In the genomic region with DNA sequence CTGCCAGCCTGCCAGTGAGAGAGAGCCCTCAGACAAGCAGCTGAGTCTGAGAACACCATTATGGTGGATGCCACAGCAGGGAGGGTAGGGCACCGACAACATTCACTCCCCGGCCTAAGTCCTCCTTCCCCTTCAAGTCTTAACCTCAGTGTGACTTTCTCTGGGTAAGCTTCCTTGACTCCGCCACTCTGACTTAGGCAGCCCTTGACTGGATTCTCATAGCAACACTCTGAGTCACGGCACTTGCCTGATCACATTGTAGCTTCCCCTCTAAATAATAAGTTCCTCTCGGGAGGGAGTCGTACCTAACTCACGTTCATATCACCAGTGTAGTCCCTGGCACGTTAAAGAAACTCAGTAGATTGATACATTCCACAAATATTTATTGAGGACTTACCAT, we compare ENCODE assay signal across 1 cellular context.
TF ChIP-seq lines count a peak whose summit lies in the region.

No MANE protein-coding gene starts in this region.

TF ChIP-seq in IMR-90, 13 proteins besides CTCF, POLR2A, EP300 and RAD21:
- TF ChIP-seq BHLHE40 (IDR thresholded peaks at IDR 0.05; ENCODE audit: low read depth, low read length) = no peak
- TF ChIP-seq CEBPB (IDR thresholded peaks at IDR 0.05; ENCODE audit: low read depth, low read length) = no peak
- TF ChIP-seq RFX5 (IDR thresholded peaks at IDR 0.05; ENCODE audit: low read depth, low read length) = no peak
- TF ChIP-seq RCOR1 (IDR thresholded peaks at IDR 0.05; ENCODE audit: insufficient replicate concordance, low read length) = no peak
- TF ChIP-seq MXI1 (IDR thresholded peaks at IDR 0.05; ENCODE audit: borderline replicate concordance, low read depth, low read length) = no peak
- TF ChIP-seq SMC3 (IDR thresholded peaks at IDR 0.05; ENCODE audit: low read depth, low read length) = no peak
